Comparison of ENCODE assay signal across 9 cellular contexts in the genomic region with DNA sequence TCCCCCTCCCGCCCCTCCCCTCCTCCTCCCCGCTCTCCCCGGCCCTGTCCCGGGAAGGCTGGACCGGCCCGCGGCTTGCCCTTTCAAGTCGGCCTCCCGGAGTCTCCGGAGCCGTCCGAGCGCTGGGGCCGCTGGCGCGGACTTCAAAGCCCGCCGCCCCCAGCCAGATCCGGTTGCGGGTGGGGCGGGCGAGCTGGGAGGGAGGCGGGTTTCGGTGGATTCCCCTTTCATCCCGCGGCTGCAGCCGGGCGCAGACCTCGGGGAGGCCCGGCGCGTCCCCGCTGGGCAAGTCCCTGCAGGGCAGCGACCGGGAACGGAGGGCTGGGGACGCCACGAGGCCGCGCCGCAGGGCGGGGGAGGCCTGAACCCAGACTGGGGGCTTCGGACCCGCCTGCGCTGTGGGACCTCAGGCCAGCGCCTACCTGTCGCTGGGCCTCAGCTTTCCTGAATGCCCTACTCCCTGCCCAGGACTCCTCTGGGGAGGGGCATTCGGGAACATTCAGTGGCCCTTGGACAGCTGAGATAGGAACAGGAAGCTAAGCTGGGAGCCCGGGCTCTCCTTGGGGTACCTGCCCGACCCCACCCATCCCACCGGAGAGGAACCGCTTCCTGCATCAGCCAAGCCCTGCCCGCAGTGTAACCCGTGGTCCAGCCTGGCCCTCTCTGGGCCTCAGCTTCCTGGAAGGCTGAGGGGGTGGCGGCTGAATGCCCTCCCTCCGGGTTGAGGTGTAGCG. TPM values are rescaled to one million over a fixed set of nuclear protein-coding genes. Genes with fewer than 3 reads are reported as not detected.
DNase-seq lines count a peak whose midpoint lies in the region; ATAC-seq and TF ChIP-seq lines count a peak whose summit lies in the region.
"Had no signal": no experiment of that assay in that cellular context is flagged by ENCODE, and none has a peak within 500 bp of the region (broad histone marks: within the 10 kb centered on the region; RNA-seq: fewer than 3 reads in every experiment).

No MANE protein-coding gene starts in this region.

- peak overlapping the region; percentile 67 for H3K4me3 Mint-ChIP-seq in Calu3 (ENCODE audit: low read depth, unreplicated experiment)
- H3K4me3 Mint-ChIP-seq in chondrocyte (ENCODE audit: unreplicated experiment) = no peak overlapping the region

- H3K27ac ChIP-seq in Peyer's patch (peak overlapping the region; percentile 73 to 90 (median 80)), duodenal mucosa (ENCODE audit: low read depth, low read length) (peak overlapping the region; percentile 70), mesodermal cell (ENCODE audit: low read depth, low read length, severe bottlenecking) (peak overlapping the region; percentile 81)
- H3K27ac ChIP-seq: HL-60 had no signal

- peak in 1 of 2 donors; percentile 6 for TF ChIP-seq POLR2A in Peyer's patch (IDR thresholded peaks at IDR 0.05)

- peak overlapping the region; percentile 35 to 65 for H3K9ac ChIP-seq in duodenal mucosa (ENCODE audit: low read depth in 1 of 2, low read length in 2 of 2)

- H3K27me3 Mint-ChIP-seq in Calu3 (ENCODE audit: unreplicated experiment) (no peaks in the 10 kb centered on the region), chondrocyte (ENCODE audit: low read depth) (no peaks in the 10 kb centered on the region)

- no TSS peak for BruUV-seq in Calu3 (replicated peaks; lab: Mats Ljungman, UMichigan)

- H3K27me3 ChIP-seq in Peyer's patch (no peaks in the 10 kb centered on the region), duodenal mucosa (ENCODE audit: control insufficient read depth in 1 of 2, insufficient read depth in 2 of 2, low read length in 2 of 2) (no peaks in the 10 kb centered on the region)

- intact Hi-C loops in Calu3 (cut with micrococcal nuclease; ENCODE audit: unreplicated experiment) = no loop called here

- peaks cover 33% of the 10 kb centered on the region for H3K36me3 Mint-ChIP-seq in Calu3 (ENCODE audit: insufficient read depth, unreplicated experiment)
- no peaks in the 10 kb centered on the region for H3K36me3 Mint-ChIP-seq in chondrocyte (ENCODE audit: low read depth)

- H3K9me3 ChIP-seq in Peyer's patch (no peaks in the 10 kb centered on the region), duodenal mucosa (ENCODE audit: control insufficient read depth in 1 of 2, low read length in 2 of 2) (no peaks in the 10 kb centered on the region), mesodermal cell (ENCODE audit: control insufficient read depth, low read length) (no peaks in the 10 kb centered on the region)

- 2% methylated on average over 21 to 31 of the region's 57 CpGs for WGBS in mesodermal cell (ENCODE audit: insufficient coverage in 2 of 2), 2 experiments

- ATAC-seq in HG02642 (IDR thresholded peaks at IDR 0.05; ENCODE audit: poor library complexity, unreplicated experiment) (no peak), GM21447 (IDR thresholded peaks at IDR 0.05; ENCODE audit: unreplicated experiment) (no peak)

- peaks cover 49% of the 10 kb centered on the region for H3K4me1 Mint-ChIP-seq in Calu3 (ENCODE audit: low read depth, unreplicated experiment)
- H3K4me1 Mint-ChIP-seq in chondrocyte (ENCODE audit: low read depth) = peaks cover 22% of the 10 kb centered on the region

- H3K9me3 Mint-ChIP-seq in Calu3 (ENCODE audit: low read depth, unreplicated experiment) (no peaks in the 10 kb centered on the region), chondrocyte (ENCODE audit: low read depth) (no peaks in the 10 kb centered on the region)

- peak overlapping the region; percentile 22 to 48 (median 42) for H3K4me3 ChIP-seq in Peyer's patch
- peak overlapping the region; percentile 40 to 62 for H3K4me3 ChIP-seq in duodenal mucosa (ENCODE audit: low read depth in 1 of 2, low read length in 2 of 2)
- H3K4me3 ChIP-seq in mesodermal cell (ENCODE audit: extremely low read depth, insufficient read depth, low read length, poor library complexity, severe bottlenecking) = peak overlapping the region; percentile 46

- DNase-seq in Calu3 = peak; percentile 79
- peak in 2 of 3 donors; percentile 70 for DNase-seq in Peyer's patch
- peak; percentile 82 for DNase-seq in ureter (ENCODE audit: low spot score)
- DNase-seq in chondrocyte (ENCODE audit: low spot score) = no peak

- CTCF ChIA-PET in Calu3 (lab: Charles Lee) = interaction anchor here (0.7 to 1.7 kb wide), 2 partner anchors 10 to 423 kb away, joined by 3 to 7 read pairs; no protein-coding TSS in a partner anchor

- TF ChIP-seq CTCF in Calu3 (IDR thresholded peaks at IDR 0.05; ENCODE audit: unreplicated experiment) = no peak
- no peak for TF ChIP-seq CTCF in Peyer's patch (IDR thresholded peaks at IDR 0.05)
- TF ChIP-seq CTCF in chondrocyte (IDR thresholded peaks at IDR 0.05) = no peak

- H3K36me3 ChIP-seq in Peyer's patch (no peaks in the 10 kb centered on the region), duodenal mucosa (ENCODE audit: control insufficient read depth in 1 of 2, insufficient read depth in 2 of 2, low read length in 2 of 2) (no peaks in the 10 kb centered on the region), mesodermal cell (ENCODE audit: control insufficient read depth, insufficient read depth, low read length) (no peaks in the 10 kb centered on the region)

- H3K27ac Mint-ChIP-seq in Calu3 (ENCODE audit: unreplicated experiment) = peak overlapping the region; percentile 90
- no peak overlapping the region for H3K27ac Mint-ChIP-seq in chondrocyte (ENCODE audit: unreplicated experiment)

- H3K4me1 ChIP-seq in Peyer's patch (peaks cover 0 to 16% (median 12%) of the 10 kb centered on the region in 4 donors), duodenal mucosa (ENCODE audit: control insufficient read depth in 1 of 2, insufficient read depth in 2 of 2, low read length in 2 of 2) (peaks cover 11 to 20% of the 10 kb centered on the region in 2 donors), mesodermal cell (ENCODE audit: control insufficient read depth, insufficient read depth, low read length, poor library complexity, severe bottlenecking) (peaks cover 30% of the 10 kb centered on the region)

RNA-seq across cellular contexts. Expression of a gene that starts 23.4 kb away (rescaled TPM):
- total RNA-seq in Calu3 (2022) = not detected in 2 replicates
- total RNA-seq in Peyer's patch = not detected
- polyA plus RNA-seq in mesodermal cell (2013, experiment 1 of 2) = 0.29 TPM
- polyA plus RNA-seq in mesodermal cell (2013, experiment 2 of 2) = not detected
- not detected for total RNA-seq in ureter
- total RNA-seq in chondrocyte = 0.30 to 0.39 TPM (median 0.38 TPM) in 3 replicates

RNA-seq across cellular contexts. Expression of a gene that starts 28.4 kb away (rescaled TPM):
- total RNA-seq in Calu3 (2022) = 34.7 and 36.1 TPM in 2 replicates
- 10 to 100 TPM; 11.9 to 35.5 (median 26.6) TPM for total RNA-seq in Peyer's patch
- 60.6 TPM for polyA plus RNA-seq in mesodermal cell (2013, experiment 1 of 2)
- polyA plus RNA-seq in mesodermal cell (2013, experiment 2 of 2) = 49.5 TPM
- 31.2 TPM for total RNA-seq in ureter
- total RNA-seq in chondrocyte = 32.6 to 37.4 TPM (median 34.4 TPM) in 3 replicates

RNA-seq across cellular contexts. Expression of a gene that starts 44.4 kb away (rescaled TPM):
- total RNA-seq in Calu3 (2022) = 15.5 and 18.4 TPM in 2 replicates
- total RNA-seq in Peyer's patch = 10 to 100 TPM; 19.8 to 26.8 (median 23.0) TPM
- polyA plus RNA-seq in mesodermal cell (2013, experiment 1 of 2) = 16.8 TPM
- polyA plus RNA-seq in mesodermal cell (2013, experiment 2 of 2) = 13.4 TPM
- total RNA-seq in ureter = 18.8 TPM
- 17.4 to 18.1 TPM (median 17.7 TPM) in 3 replicates for total RNA-seq in chondrocyte
